ENCODE assay signal across 23 cellular contexts in genomic region chr13:26861951-26862350, GRCh38.
"Had no signal": no experiment of that assay in that cellular context is flagged by ENCODE, and none has a peak within 500 bp of the region (broad histone marks: within the 10 kb centered on the region; RNA-seq: fewer than 3 reads in every experiment).

No MANE protein-coding gene starts in this region.

- H3K9me3 ChIP-seq: body of pancreas, left lung, suprapubic skin, tibial nerve had no signal

- H3K27ac ChIP-seq: body of pancreas, foreskin keratinocyte, left lung, suprapubic skin, tibial nerve had no signal

- DNase-seq: activated CD4-positive, alpha-beta T cell treated with anti-CD3 and anti-CD28 coated beads for 1 hour; activated CD4-positive, alpha-beta T cell treated with anti-CD3 and anti-CD28 coated beads, Interleukin-2, amount 50 U/mL, for 1 hour; activated CD8-positive, alpha-beta T cell treated with anti-CD3 and anti-CD28 coated beads, Interleukin-2, amount 10 ng/mL, durations not matched to agents 7 days and 5 days; activated gamma-delta T cell; activated naive CD4-positive, alpha-beta T cell treated with anti-CD3 and anti-CD28 coated beads, Interleukin-2, amount 50 U/mL, for 16 hours; activated naive CD8-positive, alpha-beta T cell treated with anti-CD3 and anti-CD28 coated beads, Interleukin-2, amount 50 U/mL, for 24 hours; body of pancreas; dermis blood vessel endothelial cell; effector CD8-positive, alpha-beta T cell; erythroblast; foreskin keratinocyte; kidney glomerular epithelial cell; left lung; naive thymus-derived CD4-positive, alpha-beta T cell; occipital lobe; posterior cingulate gyrus; small intestine; stimulated activated CD4-positive, alpha-beta T cell treated with anti-CD3 and anti-CD28 coated beads, Interleukin-2, amount 100 ng/mL, for 24 hours; stimulated activated naive CD8-positive, alpha-beta T cell treated with anti-CD3 and anti-CD28 coated beads, Interleukin-15, amount 100 ng/mL, for 72 hours had no signal

- H3K4me3 ChIP-seq: body of pancreas, left lung, lung, suprapubic skin, tibial nerve had no signal

- ATAC-seq: activated CD8-positive, alpha-beta T cell treated with anti-CD3 and anti-CD28 coated beads, Interleukin-2, amount 10 ng/mL, durations not matched to agents 7 days and 5 days; activated naive CD8-positive, alpha-beta T cell treated with anti-CD3 and anti-CD28 coated beads, Interleukin-2, amount 50 U/mL, for 24 hours; body of pancreas; foreskin keratinocyte; left lung; naive thymus-derived CD4-positive, alpha-beta T cell; sciatic nerve; stimulated activated naive CD8-positive, alpha-beta T cell treated with anti-CD3 and anti-CD28 coated beads, Interleukin-15, amount 100 ng/mL, for 72 hours had no signal

- H3K27me3 ChIP-seq: body of pancreas, foreskin keratinocyte, tibial nerve had no signal

- H3K4me1 ChIP-seq: body of pancreas, foreskin keratinocyte, left lung, suprapubic skin, tibial nerve had no signal
